In genomic region chr4:169583563-169583962, GRCh38 we compare ENCODE assay signal across 20 cellular contexts. TPM values are rescaled to one million over a fixed set of nuclear protein-coding genes. Genes with fewer than 3 reads are reported as not detected.
DNase-seq lines count a peak whose midpoint lies in the region; ATAC-seq, FAIRE-seq and TF ChIP-seq lines count a peak whose summit lies in the region.
"Had no signal": no experiment of that assay in that cellular context is flagged by ENCODE, and none has a peak within 500 bp of the region (broad histone marks: within the 10 kb centered on the region; RNA-seq: fewer than 3 reads in every experiment).

No MANE protein-coding gene starts in this region.

- no peak overlapping the region for H3K27ac ChIP-seq in suprapubic skin
- H3K27ac ChIP-seq: upper lobe of right lung had no signal

- no peak overlapping the region for H3K4me3 ChIP-seq in suprapubic skin
- H3K4me3 ChIP-seq: GM12878, upper lobe of right lung had no signal

- TF ChIP-seq CTCF in suprapubic skin (IDR thresholded peaks at IDR 0.05), result no peak

- no peaks in the 10 kb centered on the region for H3K27me3 ChIP-seq in suprapubic skin
- H3K27me3 ChIP-seq: upper lobe of right lung had no signal

- no peak for FAIRE-seq in HTR-8/SVneo (lab: Jason Lieb, UNC)
- FAIRE-seq: bronchial epithelial cell, GM12878 had no signal

- intact Hi-C loops in sciatic nerve (cut with DNase I), result no loop called here

- TF ChIP-seq POLR2A in suprapubic skin (IDR thresholded peaks at IDR 0.05), result no peak

- in situ Hi-C loops in SK-MEL-5 (cut with HindIII; ENCODE audit: low pct_unique_long_range_greater_than_20kb, low sequenced_read_pairs), result no loop called here

- H3K4me1 ChIP-seq in suprapubic skin, result no peaks in the 10 kb centered on the region
- H3K4me1 ChIP-seq: upper lobe of right lung had no signal

- H3K9me3 ChIP-seq in suprapubic skin, result no peaks in the 10 kb centered on the region
- H3K9me3 ChIP-seq: upper lobe of right lung had no signal

- peak; percentile 46 for ATAC-seq in sciatic nerve
- no peak for ATAC-seq in HG03139 (IDR thresholded peaks at IDR 0.05; ENCODE audit: unreplicated experiment)
- ATAC-seq: activated naive CD4-positive, alpha-beta T cell treated with anti-CD3 and anti-CD28 coated beads, Interleukin-2, amount 50 U/mL, for 72 hours; esophagus mucosa; GM12878; upper lobe of right lung had no signal

- TF ChIP-seq EP300 in suprapubic skin (IDR thresholded peaks at IDR 0.05), result no peak

- 56% methylated on average over 2 of the region's 2 CpGs for WGBS in suprapubic skin

- H3K36me3 ChIP-seq in suprapubic skin, result peaks cover 30% of the 10 kb centered on the region

- DNase-seq in EL (peak; percentile 5), SK-MEL-5 (ENCODE audit: low read depth, low spot score) (peak; percentile 85), fibroblast of peridontal ligament (ENCODE audit: extremely low read depth) (peak; percentile 65), sciatic nerve (ENCODE audit: low spot score) (no peak), suprapubic skin (ENCODE audit: low spot score in 2 of 2) (no peak), HTR-8/SVneo (ENCODE audit: insufficient read length, low spot score) (no peak)
- no peak for DNase-seq in stimulated activated CD8-positive, alpha-beta memory T cell treated with anti-CD3 and anti-CD28 coated beads, Interleukin-4, amount 100 ng/mL, for 48 hours
- DNase-seq: activated CD4-positive, alpha-beta memory T cell treated with anti-CD3 and anti-CD28 coated beads, Interleukin-2, amount 10 ng/mL, durations not matched to agents 7 days and 5 days; activated T-cell treated with anti-CD3 and anti-CD28 coated beads, Interleukin-2, amount 50 U/mL, for 24 hours; hypothalamus; NCI-H524 treated with DMSO at 0.1 percent for 48 hours; nephron progenitor cell; SHP77 treated with DMSO at 0.1 percent for 48 hours; stimulated activated naive CD4-positive, alpha-beta T cell treated with Interleukin-2 at 50 U/mL for 16 hours; upper lobe of right lung had no signal

RNA-seq across cellular contexts. Expression of gene NEK1, which starts 28.8 kb away (rescaled TPM):
- 7.6 and 8.5 TPM in 2 replicates for total RNA-seq in SK-MEL-5 (2014; rRNA removed; shearing (Covaris generic))
- polyA plus RNA-seq in SK-MEL-5 (2015; cell fraction: cytosol; rRNA removed), result 7.0 and 10.0 TPM in 2 replicates
- polyA plus RNA-seq in SK-MEL-5 (2015; cell fraction: nucleus; rRNA removed), result 14.8 and 19.1 TPM in 2 replicates
- total RNA-seq in sciatic nerve, result 128 TPM
- total RNA-seq in suprapubic skin, result 10 to 100 TPM in 1 of 4 donors, 1 to 10 TPM in 3; 6.0 to 11.1 (median 6.7) TPM

RNA-seq across cellular contexts. Expression of gene CLCN3, which starts 36.8 kb away (rescaled TPM):
- 53.8 and 54.5 TPM in 2 replicates for total RNA-seq in SK-MEL-5 (2014; rRNA removed; shearing (Covaris generic))
- polyA plus RNA-seq in SK-MEL-5 (2015; cell fraction: cytosol; rRNA removed), result 44.6 and 60.1 TPM in 2 replicates
- polyA plus RNA-seq in SK-MEL-5 (2015; cell fraction: nucleus; rRNA removed), result 27.3 and 34.1 TPM in 2 replicates
- 52.6 TPM for total RNA-seq in sciatic nerve
- 10 to 100 TPM; 43.7 to 58.5 (median 51.7) TPM for total RNA-seq in suprapubic skin

Comparison
In these comparisons a context has a peak if more than half of its experiments do, and no peak if none do; other contexts are left out.
1. DNase-seq: peak in EL (single experiment), SK-MEL-5 (single experiment) and fibroblast of peridontal ligament (single experiment); none in sciatic nerve (single experiment), suprapubic skin (0 of 2), HTR-8/SVneo (single experiment) and stimulated activated CD8-positive, alpha-beta memory T cell treated with anti-CD3 and anti-CD28 coated beads, Interleukin-4, amount 100 ng/mL, for 48 hours (single experiment).
2. RNA of gene NEK1, which starts 28.8 kb away (total RNA-seq): 128 TPM in sciatic nerve (single experiment); 7.6 to 8.5 TPM in SK-MEL-5 and 6.0 to 11.1 TPM in suprapubic skin; every median in the first group is over 10 times any median in the second.